1 cellular context compared by ENCODE assay signal in genomic region chr17:39653662-39654331, GRCh38.
TF ChIP-seq lines count a peak whose summit lies in the region.

No MANE protein-coding gene starts in this region.

TF ChIP-seq in GM23338, 12 proteins besides CTCF, POLR2A, EP300 and RAD21 (continued from another document):
- TF ChIP-seq, protein P1, sequence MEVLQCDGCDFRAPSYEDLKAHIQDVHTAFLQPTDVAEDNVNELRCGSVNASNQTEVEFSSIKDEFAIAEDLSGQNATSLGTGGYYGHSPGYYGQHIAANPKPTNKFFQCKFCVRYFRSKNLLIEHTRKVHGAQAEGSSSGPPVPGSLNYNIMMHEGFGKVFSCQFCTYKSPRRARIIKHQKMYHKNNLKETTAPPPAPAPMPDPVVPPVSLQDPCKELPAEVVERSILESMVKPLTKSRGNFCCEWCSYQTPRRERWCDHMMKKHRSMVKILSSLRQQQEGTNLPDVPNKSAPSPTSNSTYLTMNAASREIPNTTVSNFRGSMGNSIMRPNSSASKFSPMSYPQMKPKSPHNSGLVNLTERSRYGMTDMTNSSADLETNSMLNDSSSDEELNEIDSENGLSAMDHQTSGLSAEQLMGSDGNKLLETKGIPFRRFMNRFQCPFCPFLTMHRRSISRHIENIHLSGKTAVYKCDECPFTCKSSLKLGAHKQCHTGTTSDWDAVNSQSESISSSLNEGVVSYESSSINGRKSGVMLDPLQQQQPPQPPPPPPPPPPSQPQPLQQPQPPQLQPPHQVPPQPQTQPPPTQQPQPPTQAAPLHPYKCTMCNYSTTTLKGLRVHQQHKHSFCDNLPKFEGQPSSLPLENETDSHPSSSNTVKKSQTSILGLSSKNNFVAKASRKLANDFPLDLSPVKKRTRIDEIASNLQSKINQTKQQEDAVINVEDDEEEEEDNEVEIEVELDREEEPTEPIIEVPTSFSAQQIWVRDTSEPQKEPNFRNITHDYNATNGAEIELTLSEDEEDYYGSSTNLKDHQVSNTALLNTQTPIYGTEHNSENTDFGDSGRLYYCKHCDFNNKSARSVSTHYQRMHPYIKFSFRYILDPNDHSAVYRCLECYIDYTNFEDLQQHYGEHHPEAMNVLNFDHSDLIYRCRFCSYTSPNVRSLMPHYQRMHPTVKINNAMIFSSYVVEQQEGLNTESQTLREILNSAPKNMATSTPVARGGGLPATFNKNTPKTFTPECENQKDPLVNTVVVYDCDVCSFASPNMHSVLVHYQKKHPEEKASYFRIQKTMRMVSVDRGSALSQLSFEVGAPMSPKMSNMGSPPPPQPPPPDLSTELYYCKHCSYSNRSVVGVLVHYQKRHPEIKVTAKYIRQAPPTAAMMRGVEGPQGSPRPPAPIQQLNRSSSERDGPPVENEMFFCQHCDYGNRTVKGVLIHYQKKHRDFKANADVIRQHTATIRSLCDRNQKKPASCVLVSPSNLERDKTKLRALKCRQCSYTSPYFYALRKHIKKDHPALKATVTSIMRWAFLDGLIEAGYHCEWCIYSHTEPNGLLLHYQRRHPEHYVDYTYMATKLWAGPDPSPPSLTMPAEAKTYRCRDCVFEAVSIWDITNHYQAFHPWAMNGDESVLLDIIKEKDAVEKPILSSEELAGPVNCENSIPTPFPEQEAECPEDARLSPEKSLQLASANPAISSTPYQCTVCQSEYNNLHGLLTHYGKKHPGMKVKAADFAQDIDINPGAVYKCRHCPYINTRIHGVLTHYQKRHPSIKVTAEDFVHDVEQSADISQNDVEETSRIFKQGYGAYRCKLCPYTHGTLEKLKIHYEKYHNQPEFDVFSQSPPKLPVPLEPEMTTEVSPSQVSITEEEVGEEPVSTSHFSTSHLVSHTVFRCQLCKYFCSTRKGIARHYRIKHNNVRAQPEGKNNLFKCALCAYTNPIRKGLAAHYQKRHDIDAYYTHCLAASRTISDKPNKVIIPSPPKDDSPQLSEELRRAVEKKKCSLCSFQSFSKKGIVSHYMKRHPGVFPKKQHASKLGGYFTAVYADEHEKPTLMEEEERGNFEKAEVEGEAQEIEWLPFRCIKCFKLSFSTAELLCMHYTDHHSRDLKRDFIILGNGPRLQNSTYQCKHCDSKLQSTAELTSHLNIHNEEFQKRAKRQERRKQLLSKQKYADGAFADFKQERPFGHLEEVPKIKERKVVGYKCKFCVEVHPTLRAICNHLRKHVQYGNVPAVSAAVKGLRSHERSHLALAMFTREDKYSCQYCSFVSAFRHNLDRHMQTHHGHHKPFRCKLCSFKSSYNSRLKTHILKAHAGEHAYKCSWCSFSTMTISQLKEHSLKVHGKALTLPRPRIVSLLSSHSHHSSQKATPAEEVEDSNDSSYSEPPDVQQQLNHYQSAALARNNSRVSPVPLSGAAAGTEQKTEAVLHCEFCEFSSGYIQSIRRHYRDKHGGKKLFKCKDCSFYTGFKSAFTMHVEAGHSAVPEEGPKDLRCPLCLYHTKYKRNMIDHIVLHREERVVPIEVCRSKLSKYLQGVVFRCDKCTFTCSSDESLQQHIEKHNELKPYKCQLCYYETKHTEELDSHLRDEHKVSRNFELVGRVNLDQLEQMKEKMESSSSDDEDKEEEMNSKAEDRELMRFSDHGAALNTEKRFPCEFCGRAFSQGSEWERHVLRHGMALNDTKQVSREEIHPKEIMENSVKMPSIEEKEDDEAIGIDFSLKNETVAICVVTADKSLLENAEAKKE (CRISPR knock-in tag; IDR thresholded peaks at IDR 0.05): no peak
- no peak for TF ChIP-seq ZNF114 (CRISPR knock-in tag; IDR thresholded peaks at IDR 0.05)
- no peak for TF ChIP-seq NANOG (IDR thresholded peaks at IDR 0.05; ENCODE audit: borderline replicate concordance)
- no peak for TF ChIP-seq JUNB (IDR thresholded peaks at IDR 0.05; ENCODE audit: unreplicated experiment)
- TF ChIP-seq EZH2phosphoT487 (IDR thresholded peaks at IDR 0.05; ENCODE audit: unreplicated experiment): no peak
- TF ChIP-seq STAT1 (IDR thresholded peaks at IDR 0.05; ENCODE audit: unreplicated experiment): no peak
- TF ChIP-seq EZH2 (IDR thresholded peaks at IDR 0.05; ENCODE audit: low read depth, unreplicated experiment): no peak
- no peak for TF ChIP-seq CREB1 (CRISPR knock-in tag; IDR thresholded peaks at IDR 0.05; ENCODE audit: low read depth)
